16 cellular contexts compared by ENCODE assay signal in genomic region chr1:169509354-169509753, GRCh38. TPM values are rescaled to one million over a fixed set of nuclear protein-coding genes. Genes with fewer than 3 reads are reported as not detected.
DNase-seq lines count a peak whose midpoint lies in the region; ATAC-seq, FAIRE-seq and TF ChIP-seq lines count a peak whose summit lies in the region.
"Had no signal": no experiment of that assay in that cellular context is flagged by ENCODE, and none has a peak within 500 bp of the region (broad histone marks: within the 10 kb centered on the region; RNA-seq: fewer than 3 reads in every experiment).

No MANE protein-coding gene starts in this region.

- 79 to 80% methylated on average over 1 of the region's 1 CpG for WGBS in upper lobe of left lung, 2 donors

- DNase-seq in D721Med (ENCODE audit: insufficient read length, low spot score) (no peak), NCI-H146 treated with DMSO at 0.1 percent for 48 hours (lab: John Stamatoyannopoulos, UW; ENCODE audit: unreplicated experiment) (peak; percentile 99), SHP77 treated with DMSO at 0.1 percent for 48 hours (lab: John Stamatoyannopoulos, UW) (peak; percentile 65), left colon (no peak), omental fat pad (ENCODE audit: low spot score) (no peak), SKM-1 treated with dmso at 0.1 percent for 144 hours (lab: John Stamatoyannopoulos, UW; ENCODE audit: unreplicated experiment) (no peak), upper lobe of left lung (no peak)
- DNase-seq: activated naive CD4-positive, alpha-beta T cell treated with anti-CD3 and anti-CD28 coated beads, Interleukin-2, amount 10 ng/mL, durations not matched to agents 7 days and 5 days; caudate nucleus; GDM1; MM.1S; stimulated activated CD4-positive, alpha-beta T cell treated with anti-CD3 and anti-CD28 coated beads, Interleukin-4, amount 100 ng/mL, for 24 hours; stimulated activated naive CD4-positive, alpha-beta T cell treated with Interleukin-2 at 50 U/mL for 16 hours; T-helper 1 cell had no signal

- TF ChIP-seq POLR2A in upper lobe of left lung (IDR thresholded peaks at IDR 0.05) = no peak

- no peak for TF ChIP-seq EP300 in upper lobe of left lung (IDR thresholded peaks at IDR 0.05)

- TF ChIP-seq CTCF in D721Med (IDR thresholded peaks at IDR 0.05; ENCODE audit: insufficient read depth, missing control alignments) (peak; percentile 31), omental fat pad (IDR thresholded peaks at IDR 0.05) (no peak), upper lobe of left lung (IDR thresholded peaks at IDR 0.05) (no peak)

- no peak overlapping the region for H3K4me3 ChIP-seq in upper lobe of left lung

- no peaks in the 10 kb centered on the region for H3K27me3 ChIP-seq in upper lobe of left lung

- H3K9me3 ChIP-seq in upper lobe of left lung = no peaks in the 10 kb centered on the region

- FAIRE-seq in D721Med (lab: Jason Lieb, UNC) = no peak

- peaks cover 0 to 15% (median 10%) of the 10 kb centered on the region in 4 donors for H3K4me1 ChIP-seq in upper lobe of left lung

- no peaks in the 10 kb centered on the region for H3K36me3 ChIP-seq in upper lobe of left lung

- intact Hi-C loops in left colon (cut with DNase I, micrococcal nuclease) = no loop called here

- no peak overlapping the region for H3K27ac ChIP-seq in upper lobe of left lung
- H3K27ac ChIP-seq: epithelial cell of prostate had no signal

- ATAC-seq in left colon (peak; percentile 53), omental fat pad (ENCODE audit: low FRiP score) (no peak), upper lobe of left lung (ENCODE audit: low FRiP score in 2 of 2) (no peak), HG03469 (IDR thresholded peaks at IDR 0.05; ENCODE audit: unreplicated experiment) (no peak)

RNA-seq across cellular contexts. Expression of gene SLC19A2, which starts 23.6 kb away (rescaled TPM):
- total RNA-seq in left colon (1 to 10 TPM; 7.3 to 8.4 TPM), omental fat pad (100 to 1,000 TPM in 2 of 4 donors, 10 to 100 TPM in 2; 48.8 to 195 (median 96.0) TPM), upper lobe of left lung (10 to 100 TPM in 5 of 6 donors, 1 to 10 TPM in 1; 8.4 to 37.1 (median 13.6) TPM)

Comparison
In these comparisons a context has a peak if more than half of its experiments do, and no peak if none do; other contexts are left out.
1. DNase-seq: peak in NCI-H146 treated with DMSO at 0.1 percent for 48 hours (single experiment) and SHP77 treated with DMSO at 0.1 percent for 48 hours (single experiment); none in D721Med (single experiment), left colon (0 of 2), omental fat pad (single experiment), SKM-1 treated with dmso at 0.1 percent for 144 hours (single experiment) and upper lobe of left lung (0 of 2).